Comparison of ENCODE assay signal across 8 cellular contexts in the genomic region with DNA sequence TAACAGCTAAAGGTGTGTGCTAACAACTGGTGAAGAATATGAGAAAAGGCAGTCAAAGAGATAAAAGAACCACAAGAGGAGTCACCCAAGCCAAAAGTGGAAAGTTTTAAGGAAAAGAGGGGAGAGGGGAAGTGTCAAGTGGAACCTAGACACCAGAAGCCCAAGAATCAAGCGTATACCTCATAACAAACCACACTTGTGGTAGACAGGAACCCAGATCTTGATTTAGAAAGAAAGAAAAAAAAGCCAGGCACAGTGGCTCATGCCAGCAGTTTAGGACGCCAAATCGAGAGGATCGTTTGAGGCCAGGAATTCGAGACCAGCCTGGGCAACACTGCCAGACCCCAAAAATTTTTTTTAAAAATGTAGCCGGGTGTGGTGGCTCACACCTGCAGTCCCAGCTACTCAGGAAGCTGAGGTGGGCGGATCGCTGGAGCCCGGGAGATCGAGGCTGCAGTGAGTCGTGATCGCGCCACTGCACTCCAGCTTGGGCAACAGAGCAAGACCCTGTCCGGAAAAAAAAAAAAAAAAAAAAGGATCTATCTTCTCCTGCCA. TPM values are rescaled to one million over a fixed set of nuclear protein-coding genes. Genes with fewer than 3 reads are reported as not detected.
DNase-seq lines count a peak whose midpoint lies in the region; ATAC-seq, FAIRE-seq and TF ChIP-seq lines count a peak whose summit lies in the region.

No MANE protein-coding gene starts in this region.

- peaks cover 7 to 8% of the 10 kb centered on the region in 2 donors for H3K36me3 Mint-ChIP-seq in activated T-cell treated with anti-CD3 and anti-CD28 coated beads, Interleukin-2, amount 50 U/mL, for 72 hours (ENCODE audit: insufficient read depth in 2 of 2)

- FAIRE-seq in GM12892 (lab: Jason Lieb, UNC): no peak

- peak overlapping the region; percentile 85 for H3K27ac Mint-ChIP-seq in activated T-cell treated with anti-CD3 and anti-CD28 coated beads, Interleukin-2, amount 50 U/mL, for 72 hours

- no peaks in the 10 kb centered on the region for H3K27me3 Mint-ChIP-seq in activated T-cell treated with anti-CD3 and anti-CD28 coated beads, Interleukin-2, amount 50 U/mL, for 72 hours (ENCODE audit: low read depth)

- peak overlapping the region; percentile 85 for H3K4me3 ChIP-seq in iPS-20b (ENCODE audit: low read length)
- peak overlapping the region; percentile 90 to 98 (median 95) for H3K4me3 ChIP-seq in tibial nerve

- H3K4me3 Mint-ChIP-seq in activated T-cell treated with anti-CD3 and anti-CD28 coated beads, Interleukin-2, amount 50 U/mL, for 72 hours: peak overlapping the region; percentile 88 to 96

- peak in 1 of 2 donors; percentile 1 for ATAC-seq in activated T-cell treated with anti-CD3 and anti-CD28 coated beads, Interleukin-2, amount 50 U/mL, for 72 hours (replicated peaks in 1 of 2)
- ATAC-seq in HG03378 (IDR thresholded peaks at IDR 0.05; ENCODE audit: unreplicated experiment): no peak

- TF ChIP-seq CTCF in tibial nerve (IDR thresholded peaks at IDR 0.05): no peak

- 25 to 37% methylated on average over 14 of the region's 14 CpGs for WGBS in tibial nerve, 2 donors

- peaks cover 45% of the 10 kb centered on the region for H3K4me1 Mint-ChIP-seq in activated T-cell treated with anti-CD3 and anti-CD28 coated beads, Interleukin-2, amount 50 U/mL, for 72 hours (ENCODE audit: low read depth)

- H3K27me3 ChIP-seq in iPS-20b (ENCODE audit: insufficient read depth, low read length) (no peaks in the 10 kb centered on the region), tibial nerve (no peaks in the 10 kb centered on the region)

- no peak overlapping the region for H3K27ac ChIP-seq in iPS-20b (ENCODE audit: low read length)
- H3K27ac ChIP-seq in tibial nerve: peak overlapping the region in 3 of 4 donors; percentile 78 to 93 (median 88)

- DNase-seq in stimulated activated CD4-positive, alpha-beta T cell treated with anti-CD3 and anti-CD28 coated beads, Interleukin-12 subunit alpha, Interleukin-12 subunit beta, amount 100 ng/mL, for 48 hours (ENCODE audit: low read depth in 2 of 3, low spot score in 1 of 3): peak in 2 of 3 donors; percentile 5 to 9
- no peak for DNase-seq in stimulated activated CD4-positive, alpha-beta T cell treated with anti-CD3 and anti-CD28 coated beads, Interleukin-15, amount 100 ng/mL, for 24 hours
- DNase-seq in activated T-cell treated with anti-CD3 and anti-CD28 coated beads, Interleukin-2, amount 50 U/mL, for 72 hours: no peak
- DNase-seq in tibial nerve (ENCODE audit: low spot score in 2 of 2) (no peak), NCI-H524 treated with DMSO at 0.1 percent for 48 hours (lab: John Stamatoyannopoulos, UW) (no peak), GM12892 (ENCODE audit: insufficient read length) (no peak)

- peak overlapping the region; percentile 94; the same call in 1 of the 2 replicates for H3K9ac ChIP-seq in iPS-20b (ENCODE audit: low read depth, low read length)

- TF ChIP-seq EP300 in tibial nerve (IDR thresholded peaks at IDR 0.05): no peak

- H3K4me1 ChIP-seq in iPS-20b (ENCODE audit: insufficient read depth, low read length): peaks cover 6% of the 10 kb centered on the region; the same call in 1 of the 2 replicates
- H3K4me1 ChIP-seq in tibial nerve: peaks cover 7 to 38% (median 17%) of the 10 kb centered on the region in 4 donors

- H3K36me3 ChIP-seq in iPS-20b (ENCODE audit: insufficient read depth, low read depth, low read length): peaks cover 13% of the 10 kb centered on the region
- H3K36me3 ChIP-seq in tibial nerve: peaks cover 0 to 9% (median 0%) of the 10 kb centered on the region in 3 donors

- no peaks in the 10 kb centered on the region for H3K9me3 Mint-ChIP-seq in activated T-cell treated with anti-CD3 and anti-CD28 coated beads, Interleukin-2, amount 50 U/mL, for 72 hours

- H3K9me3 ChIP-seq in iPS-20b (ENCODE audit: insufficient read depth, low read depth, low read length) (no peaks in the 10 kb centered on the region), tibial nerve (no peaks in the 10 kb centered on the region)

- no peak for TF ChIP-seq POLR2A in tibial nerve (IDR thresholded peaks at IDR 0.05)
- TF ChIP-seq POLR2A in GM12892 (IDR thresholded peaks at IDR 0.05; ENCODE audit: low read depth, low read length): no peak

RNA-seq across cellular contexts. Expression of a gene that starts 0.9 kb away (rescaled TPM):
- total RNA-seq in activated T-cell treated with anti-CD3 and anti-CD28 coated beads, Interleukin-2, amount 50 U/mL, for 72 hours: 10 to 100 TPM; 18.8 to 20.0 TPM
- 10 to 100 TPM; 19.3 to 34.1 (median 21.4) TPM for total RNA-seq in tibial nerve
- 35.6 TPM for polyA plus RNA-seq in GM12892 (2012; ENCODE audit: missing spikeins)

RNA-seq across cellular contexts. Expression of a gene that starts 38.2 kb away (rescaled TPM):
- 100 to 1,000 TPM; 194 to 217 TPM for total RNA-seq in activated T-cell treated with anti-CD3 and anti-CD28 coated beads, Interleukin-2, amount 50 U/mL, for 72 hours
- total RNA-seq in tibial nerve: 100 to 1,000 TPM in 3 of 4 donors, 10 to 100 TPM in 1; 96.9 to 142 (median 114) TPM
- 310 TPM for polyA plus RNA-seq in GM12892 (2012; ENCODE audit: missing spikeins)

RNA-seq across cellular contexts. Expression of a gene that starts 38.7 kb away (rescaled TPM):
- total RNA-seq in activated T-cell treated with anti-CD3 and anti-CD28 coated beads, Interleukin-2, amount 50 U/mL, for 72 hours: 10 to 100 TPM; 19.5 to 22.5 TPM
- total RNA-seq in tibial nerve: 10 to 100 TPM; 12.0 to 19.2 (median 14.0) TPM
- polyA plus RNA-seq in GM12892 (2012; ENCODE audit: missing spikeins): 8.9 TPM

RNA-seq across cellular contexts. Expression of a gene that starts 43.6 kb away (rescaled TPM):
- total RNA-seq in activated T-cell treated with anti-CD3 and anti-CD28 coated beads, Interleukin-2, amount 50 U/mL, for 72 hours: not detected
- not detected for total RNA-seq in tibial nerve
- polyA plus RNA-seq in GM12892 (2012; ENCODE audit: missing spikeins): 0.45 TPM

Comparison
In these comparisons a context has a peak if more than half of its experiments do, and no peak if none do; other contexts are left out.
1. DNase-seq: peak in stimulated activated CD4-positive, alpha-beta T cell treated with anti-CD3 and anti-CD28 coated beads, Interleukin-12 subunit alpha, Interleukin-12 subunit beta, amount 100 ng/mL, for 48 hours (2 of 3); none in stimulated activated CD4-positive, alpha-beta T cell treated with anti-CD3 and anti-CD28 coated beads, Interleukin-15, amount 100 ng/mL, for 24 hours (single experiment), activated T-cell treated with anti-CD3 and anti-CD28 coated beads, Interleukin-2, amount 50 U/mL, for 72 hours (0 of 2), tibial nerve (0 of 2), NCI-H524 treated with DMSO at 0.1 percent for 48 hours (single experiment) and GM12892 (single experiment).